Comparison of ENCODE assay signal across 21 cellular contexts in the genomic region with DNA sequence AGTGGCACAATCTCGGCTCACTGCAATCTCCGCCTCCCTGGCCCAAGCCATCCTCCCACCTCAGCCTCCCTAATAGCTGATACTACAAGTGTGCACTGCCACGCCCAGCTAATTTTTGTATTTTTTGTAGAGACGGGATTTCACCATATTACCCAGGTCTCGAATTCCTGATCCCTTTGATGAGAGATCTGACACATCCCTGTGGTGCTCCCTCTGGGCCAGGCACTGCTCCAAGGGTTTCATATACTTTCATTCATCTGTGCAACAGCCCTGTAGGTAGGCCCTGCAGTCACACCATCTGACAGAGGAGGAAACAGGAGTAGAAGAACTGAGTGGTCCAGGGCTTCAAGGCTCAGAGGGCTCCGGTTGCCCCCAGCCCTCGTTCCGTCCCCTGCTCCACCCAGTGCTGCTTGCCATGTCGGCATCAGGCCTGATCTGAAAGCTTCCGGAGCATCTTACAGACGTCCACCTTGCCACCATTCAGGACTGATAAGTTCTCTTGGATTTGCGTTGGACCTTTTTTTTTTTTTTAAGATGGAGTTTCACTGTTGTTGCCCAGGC. TPM values are rescaled to one million over a fixed set of nuclear protein-coding genes. Genes with fewer than 3 reads are reported as not detected.
DNase-seq lines count a peak whose midpoint lies in the region; FAIRE-seq and TF ChIP-seq lines count a peak whose summit lies in the region.
"Had no signal": no experiment of that assay in that cellular context is flagged by ENCODE, and none has a peak within 500 bp of the region (broad histone marks: within the 10 kb centered on the region; RNA-seq: fewer than 3 reads in every experiment).

No MANE protein-coding gene starts in this region.

- POLR2A ChIA-PET in activated CD4-positive, alpha-beta memory T cell treated with anti-CD3 and anti-CD28 coated beads, Interleukin-2, amount 10 ng/mL, durations not matched to agents 7 days and 5 days (lab: Charles Lee): interaction anchor here (0.8 to 1.1 kb wide), 3 partner anchors 25 to 28 kb away, joined by 3 to 4 read pairs (median 4); no protein-coding TSS in a partner anchor
- POLR2A ChIA-PET in activated CD4-positive, alpha-beta memory T cell treated with anti-CD3 and anti-CD28 coated beads for 36 hours (lab: Charles Lee): no interaction called here
- POLR2A ChIA-PET in CD8-positive, alpha-beta memory T cell (lab: Charles Lee): interaction anchor here (0.5 to 0.7 kb wide), 3 partner anchors 11 to 272 kb away, joined by 4 to 8 read pairs (median 8); no protein-coding TSS in a partner anchor

- no peak overlapping the region for H3K9ac ChIP-seq in astrocyte (ENCODE audit: low read length)

- no peaks in the 10 kb centered on the region for H3K27me3 ChIP-seq in CD8-positive, alpha-beta memory T cell (ENCODE audit: insufficient read depth, low read length, poor library complexity, severe bottlenecking)
- H3K27me3 ChIP-seq in astrocyte (ENCODE audit: insufficient read depth, low read length) (no peaks in the 10 kb centered on the region), osteoblast (ENCODE audit: insufficient read depth, low read length) (no peaks in the 10 kb centered on the region), SJCRH30 (no peaks in the 10 kb centered on the region)
- H3K27me3 ChIP-seq: BLaER1 treated with 17β-estradiol and CSF1 and Interleukin-3, amounts not matched to agents 10 nM and 100 nM; MG63 had no signal

- H3K9me3 Mint-ChIP-seq in activated CD4-positive, alpha-beta memory T cell treated with anti-CD3 and anti-CD28 coated beads, Interleukin-2, amount 10 ng/mL, durations not matched to agents 7 days and 5 days: peaks cover 9% of the 10 kb centered on the region
- H3K9me3 Mint-ChIP-seq in activated CD4-positive, alpha-beta memory T cell treated with anti-CD3 and anti-CD28 coated beads for 36 hours: peaks cover 13% of the 10 kb centered on the region
- H3K9me3 Mint-ChIP-seq in CD8-positive, alpha-beta memory T cell: peaks cover 2 to 13% (median 6%) of the 10 kb centered on the region in 5 donors
- H3K9me3 Mint-ChIP-seq in astrocyte (ENCODE audit: unreplicated experiment): peaks cover 13% of the 10 kb centered on the region

- H3K4me3 ChIP-seq in CD8-positive, alpha-beta memory T cell (ENCODE audit: low read length): no peak overlapping the region
- H3K4me3 ChIP-seq in astrocyte (ENCODE audit: insufficient read depth, low read depth, low read length) (no peak overlapping the region), osteoblast (ENCODE audit: insufficient read depth, low read length) (no peak overlapping the region), SJCRH30 (no peak overlapping the region)
- H3K4me3 ChIP-seq: BLaER1 treated with 17β-estradiol and CSF1 and Interleukin-3, amounts not matched to agents 10 nM and 100 nM; MG63 had no signal

- H4K20me1 ChIP-seq in astrocyte (ENCODE audit: insufficient read depth, low read length) (peaks cover 61% of the 10 kb centered on the region), osteoblast (ENCODE audit: insufficient read depth, low read length) (peaks cover 14% of the 10 kb centered on the region)

- no peak overlapping the region for H2AFZ ChIP-seq in astrocyte (ENCODE audit: low read depth, low read length)
- no peak overlapping the region for H2AFZ ChIP-seq in osteoblast (ENCODE audit: low read length)

- no peak for FAIRE-seq in astrocyte (lab: Jason Lieb, UNC)
- FAIRE-seq: A204.1, urothelium cell line had no signal

- peaks cover 97% of the 10 kb centered on the region for H3K79me2 ChIP-seq in astrocyte (ENCODE audit: insufficient read depth, low read length)
- H3K79me2 ChIP-seq in osteoblast (ENCODE audit: insufficient read depth, low read length): peaks cover 97% of the 10 kb centered on the region

- H3K4me1 ChIP-seq in CD8-positive, alpha-beta memory T cell (ENCODE audit: insufficient read depth, low read length): peaks cover 33% of the 10 kb centered on the region
- peaks cover 15% of the 10 kb centered on the region for H3K4me1 ChIP-seq in astrocyte (ENCODE audit: insufficient read depth, low read length)
- H3K4me1 ChIP-seq in osteoblast (ENCODE audit: insufficient read depth, low read length): peaks cover 17% of the 10 kb centered on the region
- H3K4me1 ChIP-seq in SJCRH30: no peaks in the 10 kb centered on the region; the same call in 1 of the 2 replicates

- peaks cover 58% of the 10 kb centered on the region for H3K4me1 Mint-ChIP-seq in activated CD4-positive, alpha-beta memory T cell treated with anti-CD3 and anti-CD28 coated beads, Interleukin-2, amount 10 ng/mL, durations not matched to agents 7 days and 5 days
- H3K4me1 Mint-ChIP-seq in activated CD4-positive, alpha-beta memory T cell treated with anti-CD3 and anti-CD28 coated beads for 36 hours (ENCODE audit: low read depth): peaks cover 52% of the 10 kb centered on the region
- peaks cover 41 to 63% (median 61%) of the 10 kb centered on the region in 3 donors for H3K4me1 Mint-ChIP-seq in CD8-positive, alpha-beta memory T cell
- H3K4me1 Mint-ChIP-seq in astrocyte (ENCODE audit: low read depth, unreplicated experiment): peaks cover 10% of the 10 kb centered on the region

- H3K36me3 Mint-ChIP-seq in activated CD4-positive, alpha-beta memory T cell treated with anti-CD3 and anti-CD28 coated beads, Interleukin-2, amount 10 ng/mL, durations not matched to agents 7 days and 5 days (ENCODE audit: low read depth): peaks cover 71% of the 10 kb centered on the region
- peaks cover 57% of the 10 kb centered on the region for H3K36me3 Mint-ChIP-seq in activated CD4-positive, alpha-beta memory T cell treated with anti-CD3 and anti-CD28 coated beads for 36 hours
- H3K36me3 Mint-ChIP-seq in CD8-positive, alpha-beta memory T cell: peaks cover 20 to 70% (median 33%) of the 10 kb centered on the region in 3 donors
- peaks cover 21% of the 10 kb centered on the region for H3K36me3 Mint-ChIP-seq in astrocyte (ENCODE audit: low read depth, unreplicated experiment)

- peak overlapping the region; percentile 54 for H3K4me3 Mint-ChIP-seq in activated CD4-positive, alpha-beta memory T cell treated with anti-CD3 and anti-CD28 coated beads, Interleukin-2, amount 10 ng/mL, durations not matched to agents 7 days and 5 days
- H3K4me3 Mint-ChIP-seq in activated CD4-positive, alpha-beta memory T cell treated with anti-CD3 and anti-CD28 coated beads for 36 hours: no peak overlapping the region
- peak overlapping the region in 6 of 7 donors; percentile 41 to 84 (median 60) for H3K4me3 Mint-ChIP-seq in CD8-positive, alpha-beta memory T cell
- H3K4me3 Mint-ChIP-seq in astrocyte (ENCODE audit: unreplicated experiment): peak overlapping the region; percentile 16

- H3K27ac Mint-ChIP-seq in activated CD4-positive, alpha-beta memory T cell treated with anti-CD3 and anti-CD28 coated beads, Interleukin-2, amount 10 ng/mL, durations not matched to agents 7 days and 5 days: peak overlapping the region; percentile 37
- H3K27ac Mint-ChIP-seq in activated CD4-positive, alpha-beta memory T cell treated with anti-CD3 and anti-CD28 coated beads for 36 hours: no peak overlapping the region
- H3K27ac Mint-ChIP-seq in CD8-positive, alpha-beta memory T cell: peak overlapping the region in 4 of 8 donors; percentile 23 to 82 (median 66)
- H3K27ac Mint-ChIP-seq in astrocyte (ENCODE audit: unreplicated experiment): no peak overlapping the region
- H3K27ac Mint-ChIP-seq: activated CD8-positive, alpha-beta memory T cell treated with anti-CD3 and anti-CD28 coated beads, Interleukin-2, amount 10 ng/mL, durations not matched to agents 7 days and 5 days had no signal

- H3K27me3 Mint-ChIP-seq in activated CD4-positive, alpha-beta memory T cell treated with anti-CD3 and anti-CD28 coated beads, Interleukin-2, amount 10 ng/mL, durations not matched to agents 7 days and 5 days: no peaks in the 10 kb centered on the region
- no peaks in the 10 kb centered on the region for H3K27me3 Mint-ChIP-seq in activated CD4-positive, alpha-beta memory T cell treated with anti-CD3 and anti-CD28 coated beads for 36 hours
- H3K27me3 Mint-ChIP-seq in CD8-positive, alpha-beta memory T cell: no peaks in the 10 kb centered on the region
- H3K27me3 Mint-ChIP-seq in astrocyte (ENCODE audit: low read depth, unreplicated experiment): no peaks in the 10 kb centered on the region
- H3K27me3 Mint-ChIP-seq: activated CD8-positive, alpha-beta memory T cell treated with anti-CD3 and anti-CD28 coated beads, Interleukin-2, amount 10 ng/mL, durations not matched to agents 7 days and 5 days had no signal

- H3K36me3 ChIP-seq in CD8-positive, alpha-beta memory T cell (ENCODE audit: insufficient read depth, low read length): peaks cover 18% of the 10 kb centered on the region
- H3K36me3 ChIP-seq in astrocyte (ENCODE audit: insufficient read depth, low read length) (peaks cover 21% of the 10 kb centered on the region), osteoblast (ENCODE audit: insufficient read depth, low read length) (peaks cover 47% of the 10 kb centered on the region), SJCRH30 (peaks cover 57% of the 10 kb centered on the region)

- CTCF ChIA-PET in activated CD4-positive, alpha-beta memory T cell treated with anti-CD3 and anti-CD28 coated beads, Interleukin-2, amount 10 ng/mL, durations not matched to agents 7 days and 5 days (lab: Charles Lee): interaction anchor here (0.9 to 1.6 kb wide), 4 partner anchors 11 to 328 kb away, joined by 3 to 5 read pairs (median 3); partner anchors contain the start of gene PTK6
- CTCF ChIA-PET in activated CD4-positive, alpha-beta memory T cell treated with anti-CD3 and anti-CD28 coated beads for 36 hours (lab: Charles Lee): interaction anchor here (0.9 kb wide), 1 partner anchor 75 kb away, joined by 3 read pairs; no protein-coding TSS in a partner anchor
- CTCF ChIA-PET in CD8-positive, alpha-beta memory T cell (lab: Charles Lee): interaction anchor here (1.1 to 3.6 kb wide), 2 partner anchors 25 to 158 kb away, joined by 3 to 10 read pairs; partner anchors contain the start of gene LIME1

- H3K27ac ChIP-seq in CD8-positive, alpha-beta memory T cell (ENCODE audit: low read depth, low read length): no peak overlapping the region
- no peak overlapping the region for H3K27ac ChIP-seq in astrocyte (ENCODE audit: low read depth, low read length)
- no peak overlapping the region for H3K27ac ChIP-seq in osteoblast (ENCODE audit: low read depth, low read length)
- no peak overlapping the region for H3K27ac ChIP-seq in SJCRH30
- H3K27ac ChIP-seq: BLaER1 treated with 17β-estradiol and CSF1 and Interleukin-3, amounts not matched to agents 10 nM and 100 nM; HL-60 had no signal

- no peaks in the 10 kb centered on the region for H3K9me3 ChIP-seq in CD8-positive, alpha-beta memory T cell (ENCODE audit: low read length)
- peaks cover 4% of the 10 kb centered on the region for H3K9me3 ChIP-seq in astrocyte (ENCODE audit: insufficient read depth, low read depth, low read length)
- H3K9me3 ChIP-seq in osteoblast (ENCODE audit: low read depth, low read length): peaks cover 3% of the 10 kb centered on the region
- peaks cover 13% of the 10 kb centered on the region for H3K9me3 ChIP-seq in SJCRH30 (replicated peaks)

- TF ChIP-seq CTCF in astrocyte (IDR thresholded peaks at IDR 0.05; ENCODE audit: insufficient read depth, low read depth, low read length) (no peak), osteoblast (IDR thresholded peaks at IDR 0.05; ENCODE audit: extremely low read depth, low read depth, low read length) (no peak)

- DNase-seq in activated CD4-positive, alpha-beta memory T cell treated with anti-CD3 and anti-CD28 coated beads, Interleukin-2, amount 10 ng/mL, durations not matched to agents 7 days and 5 days: no peak
- no peak for DNase-seq in activated CD4-positive, alpha-beta memory T cell treated with anti-CD3 and anti-CD28 coated beads for 36 hours
- DNase-seq in CD8-positive, alpha-beta memory T cell: no peak
- DNase-seq in astrocyte (ENCODE audit: low read depth) (no peak), osteoblast (ENCODE audit: insufficient read length, low spot score, missing footprints) (peak; percentile 41), hippocampal formation (lab: John Stamatoyannopoulos, UW) (no peak), SIG-M5 (lab: John Stamatoyannopoulos, UW) (no peak), SJCRH30 (no peak)
- DNase-seq: activated CD4-positive, CD25-positive, alpha-beta regulatory T cell; activated CD8-positive, alpha-beta memory T cell treated with anti-CD3 and anti-CD28 coated beads, Interleukin-2, amount 10 ng/mL, durations not matched to agents 7 days and 5 days; cortex of kidney; IMR-90; MG63; NCI-H146; NCI-H69; SHP77 treated with DMSO at 0.1 percent for 48 hours; stimulated activated CD4-positive, alpha-beta T cell treated with anti-CD3 and anti-CD28 coated beads, Interleukin-2, amount 100 ng/mL, for 24 hours had no signal

- no peak overlapping the region for H3K4me2 ChIP-seq in astrocyte (ENCODE audit: low read length)
- H3K4me2 ChIP-seq in osteoblast (ENCODE audit: insufficient read depth, low read length): no peak overlapping the region

- intact Hi-C loops in activated CD4-positive, alpha-beta memory T cell treated with anti-CD3 and anti-CD28 coated beads for 36 hours (cut with micrococcal nuclease): no loop called here

RNA-seq across cellular contexts. Expression of gene ZGPAT, which starts 3.3 kb away (rescaled TPM):
- 10 to 100 TPM; 41.6 to 42.8 TPM for total RNA-seq in activated CD4-positive, alpha-beta memory T cell treated with anti-CD3 and anti-CD28 coated beads, Interleukin-2, amount 10 ng/mL, durations not matched to agents 7 days and 5 days
- 10 to 100 TPM; 28.7 to 29.9 TPM for total RNA-seq in activated CD4-positive, alpha-beta memory T cell treated with anti-CD3 and anti-CD28 coated beads for 36 hours
- 10 to 100 TPM; 29.7 to 29.9 TPM for total RNA-seq in CD8-positive, alpha-beta memory T cell
- polyA plus RNA-seq in CD8-positive, alpha-beta memory T cell: 77.5 TPM
- total RNA-seq in astrocyte (24.8 and 25.5 TPM in 2 replicates), osteoblast (15.6 and 18.8 TPM in 2 replicates)
- 24.9 and 26.2 TPM in 2 replicates for total RNA-seq in SJCRH30 (2014; rRNA removed; shearing (Covaris generic))

RNA-seq across cellular contexts. Expression of gene ARFRP1, which starts 3.4 kb away (rescaled TPM):
- 10 to 100 TPM; 52.9 to 53.4 TPM for total RNA-seq in activated CD4-positive, alpha-beta memory T cell treated with anti-CD3 and anti-CD28 coated beads, Interleukin-2, amount 10 ng/mL, durations not matched to agents 7 days and 5 days
- total RNA-seq in activated CD4-positive, alpha-beta memory T cell treated with anti-CD3 and anti-CD28 coated beads for 36 hours: 10 to 100 TPM; 54.6 to 58.4 TPM
- total RNA-seq in CD8-positive, alpha-beta memory T cell: 10 to 100 TPM; 63.7 to 72.8 TPM
- 73.9 TPM for polyA plus RNA-seq in CD8-positive, alpha-beta memory T cell
- total RNA-seq in astrocyte: 30.0 and 32.5 TPM in 2 replicates
- 21.7 and 23.0 TPM in 2 replicates for total RNA-seq in osteoblast
- 39.3 and 44.5 TPM in 2 replicates for total RNA-seq in SJCRH30 (2014; rRNA removed; shearing (Covaris generic))

RNA-seq across cellular contexts. Expression of gene TNFRSF6B, which starts 14.7 kb away (rescaled TPM):
- not detected for total RNA-seq in activated CD4-positive, alpha-beta memory T cell treated with anti-CD3 and anti-CD28 coated beads, Interleukin-2, amount 10 ng/mL, durations not matched to agents 7 days and 5 days
- total RNA-seq in activated CD4-positive, alpha-beta memory T cell treated with anti-CD3 and anti-CD28 coated beads for 36 hours: not detected
- not detected for total RNA-seq in CD8-positive, alpha-beta memory T cell
- 0.22 TPM for polyA plus RNA-seq in CD8-positive, alpha-beta memory T cell
- total RNA-seq in astrocyte (2.0 and 2.8 TPM in 2 replicates), osteoblast (2.1 and 2.9 TPM in 2 replicates)
- total RNA-seq in SJCRH30 (2014; rRNA removed; shearing (Covaris generic)): 1.3 and 1.7 TPM in 2 replicates
- total RNA-seq: activated CD8-positive, alpha-beta memory T cell treated with anti-CD3 and anti-CD28 coated beads, Interleukin-2, amount 10 ng/mL, durations not matched to agents 7 days and 5 days had no signal

RNA-seq across cellular contexts. Expression of gene LIME1, which starts 25.3 kb away (rescaled TPM):
- total RNA-seq in activated CD4-positive, alpha-beta memory T cell treated with anti-CD3 and anti-CD28 coated beads, Interleukin-2, amount 10 ng/mL, durations not matched to agents 7 days and 5 days: 100 to 1,000 TPM; 181 to 186 TPM
- total RNA-seq in activated CD4-positive, alpha-beta memory T cell treated with anti-CD3 and anti-CD28 coated beads for 36 hours: 10 to 100 TPM; 14.7 to 17.6 TPM
- total RNA-seq in CD8-positive, alpha-beta memory T cell: 10 to 100 TPM; 18.4 to 19.6 TPM
- 366 TPM for polyA plus RNA-seq in CD8-positive, alpha-beta memory T cell
- total RNA-seq in astrocyte (7.6 TPM in 2 replicates), osteoblast (1.8 and 2.9 TPM in 2 replicates)
- total RNA-seq in SJCRH30 (2014; rRNA removed; shearing (Covaris generic)): 4.5 and 10.0 TPM in 2 replicates

RNA-seq across cellular contexts. Expression of gene SLC2A4RG, which starts 28.4 kb away (rescaled TPM):
- 10 to 100 TPM; 88.3 to 90.4 TPM for total RNA-seq in activated CD4-positive, alpha-beta memory T cell treated with anti-CD3 and anti-CD28 coated beads, Interleukin-2, amount 10 ng/mL, durations not matched to agents 7 days and 5 days
- 10 to 100 TPM; 58.9 to 59.0 TPM for total RNA-seq in activated CD4-positive, alpha-beta memory T cell treated with anti-CD3 and anti-CD28 coated beads for 36 hours
- 10 to 100 TPM; 37.5 to 40.6 TPM for total RNA-seq in CD8-positive, alpha-beta memory T cell
- 7.8 TPM for polyA plus RNA-seq in CD8-positive, alpha-beta memory T cell
- total RNA-seq in astrocyte (65.6 and 68.3 TPM in 2 replicates), osteoblast (27.5 and 29.5 TPM in 2 replicates)
- total RNA-seq in SJCRH30 (2014; rRNA removed; shearing (Covaris generic)): 52.8 and 64.7 TPM in 2 replicates
